ENCODE assay signal across 16 cellular contexts in genomic region chr2:239826376-239826775, GRCh38.
DNase-seq lines count a peak whose midpoint lies in the region; ATAC-seq and TF ChIP-seq lines count a peak whose summit lies in the region.
"Had no signal": no experiment of that assay in that cellular context is flagged by ENCODE, and none has a peak within 500 bp of the region (broad histone marks: within the 10 kb centered on the region; RNA-seq: fewer than 3 reads in every experiment).

No MANE protein-coding gene starts in this region.

- H3K36me3 Mint-ChIP-seq in natural killer cell treated with Interleukin-12 subunit alpha and Interleukin-12 subunit beta and Interleukin-15 and Interleukin-18, amount 100 ng/mL, for 72 hours, result no peaks in the 10 kb centered on the region
- H3K36me3 Mint-ChIP-seq in natural killer cell, result no peaks in the 10 kb centered on the region
- no peaks in the 10 kb centered on the region for H3K36me3 Mint-ChIP-seq in osteocyte (ENCODE audit: unreplicated experiment)
- no peaks in the 10 kb centered on the region for H3K36me3 Mint-ChIP-seq in activated CD4-positive, alpha-beta memory T cell treated with anti-CD3 and anti-CD28 coated beads for 36 hours
- H3K36me3 Mint-ChIP-seq: CD8-positive, alpha-beta memory T cell had no signal

- ATAC-seq in natural killer cell treated with Interleukin-12 subunit alpha and Interleukin-12 subunit beta and Interleukin-15 and Interleukin-18, amount 100 ng/mL, for 72 hours, result no peak
- ATAC-seq in natural killer cell (no peak), aorta (ENCODE audit: low FRiP score) (no peak), HG03354 (IDR thresholded peaks at IDR 0.05; ENCODE audit: poor library complexity, severe bottlenecking, unreplicated experiment) (no peak), psoas muscle (no peak)
- ATAC-seq: HepG2, Panc1 had no signal

- H3K4me3 Mint-ChIP-seq in natural killer cell treated with Interleukin-12 subunit alpha and Interleukin-12 subunit beta and Interleukin-15 and Interleukin-18, amount 100 ng/mL, for 72 hours, result no peak overlapping the region
- H3K4me3 Mint-ChIP-seq in natural killer cell (no peak overlapping the region), osteocyte (ENCODE audit: unreplicated experiment) (no peak overlapping the region)
- no peak overlapping the region for H3K4me3 Mint-ChIP-seq in activated CD4-positive, alpha-beta memory T cell treated with anti-CD3 and anti-CD28 coated beads for 36 hours
- H3K4me3 Mint-ChIP-seq: CD8-positive, alpha-beta memory T cell had no signal

- POLR2A ChIA-PET in activated CD4-positive, alpha-beta memory T cell treated with anti-CD3 and anti-CD28 coated beads for 36 hours (lab: Charles Lee), result no interaction called here

- WGBS in aorta, 2 donors, result 98 to 99% methylated on average over 13 of the region's 13 CpGs
- 96 to 97% (median 97%) methylated on average over 13 of the region's 13 CpGs for WGBS in psoas muscle, 3 donors

- H3K9me3 ChIP-seq in aorta (ENCODE audit: control insufficient read depth, low read length) (no peaks in the 10 kb centered on the region), psoas muscle (no peaks in the 10 kb centered on the region)

- intact Hi-C loops in natural killer cell (cut with micrococcal nuclease) (no loop called here), aorta (cut with DNase I) (no loop called here), psoas muscle (cut with DNase I) (no loop called here)
- intact Hi-C loops in activated CD4-positive, alpha-beta memory T cell treated with anti-CD3 and anti-CD28 coated beads for 36 hours (cut with micrococcal nuclease), result no loop called here

- H3K27me3 ChIP-seq in aorta (ENCODE audit: control insufficient read depth in 1 of 2, insufficient read depth in 2 of 2, low read length in 1 of 2), result no peaks in the 10 kb centered on the region
- H3K27me3 ChIP-seq in psoas muscle (ENCODE audit: insufficient read depth in 3 of 3, low read length in 2 of 3), result peaks cover 0 to 12% (median 3%) of the 10 kb centered on the region in 3 donors

- DNase-seq in natural killer cell treated with Interleukin-12 subunit alpha and Interleukin-12 subunit beta and Interleukin-15 and Interleukin-18, amount 100 ng/mL, for 72 hours (ENCODE audit: low spot score), result peak; percentile 23
- DNase-seq in natural killer cell (no peak), iPS-NIHi11 (ENCODE audit: low spot score) (peak; percentile 3), osteocyte (ENCODE audit: extremely low spot score, unreplicated experiment) (peak; percentile 70), aorta (peak; percentile 7 to 15), psoas muscle (no peak)
- no peak for DNase-seq in activated CD4-positive, alpha-beta memory T cell treated with anti-CD3 and anti-CD28 coated beads for 36 hours
- DNase-seq: ACHN, C1 segment of cervical spinal cord, KBM-7, NCI-H1105, NCI-H2081 had no signal

- H3K4me1 ChIP-seq in aorta (ENCODE audit: control insufficient read depth in 1 of 2, insufficient read depth in 2 of 2, low read length in 2 of 2) (no peaks in the 10 kb centered on the region), psoas muscle (no peaks in the 10 kb centered on the region)

- H3K27me3 Mint-ChIP-seq in natural killer cell treated with Interleukin-12 subunit alpha and Interleukin-12 subunit beta and Interleukin-15 and Interleukin-18, amount 100 ng/mL, for 72 hours, result peaks cover 6 to 10% of the 10 kb centered on the region in 2 donors
- peaks cover 11 to 15% of the 10 kb centered on the region in 2 donors for H3K27me3 Mint-ChIP-seq in natural killer cell (ENCODE audit: low read depth in 2 of 2)
- H3K27me3 Mint-ChIP-seq in osteocyte (ENCODE audit: unreplicated experiment), result no peaks in the 10 kb centered on the region
- peaks cover 2% of the 10 kb centered on the region for H3K27me3 Mint-ChIP-seq in activated CD4-positive, alpha-beta memory T cell treated with anti-CD3 and anti-CD28 coated beads for 36 hours

- H3K9me3 Mint-ChIP-seq in natural killer cell treated with Interleukin-12 subunit alpha and Interleukin-12 subunit beta and Interleukin-15 and Interleukin-18, amount 100 ng/mL, for 72 hours, result no peaks in the 10 kb centered on the region
- H3K9me3 Mint-ChIP-seq in natural killer cell (no peaks in the 10 kb centered on the region), osteocyte (ENCODE audit: unreplicated experiment) (peaks cover 29% of the 10 kb centered on the region)
- H3K9me3 Mint-ChIP-seq in activated CD4-positive, alpha-beta memory T cell treated with anti-CD3 and anti-CD28 coated beads for 36 hours, result no peaks in the 10 kb centered on the region
- H3K9me3 Mint-ChIP-seq: CD8-positive, alpha-beta memory T cell had no signal

- TF ChIP-seq CTCF in natural killer cell (IDR thresholded peaks at IDR 0.05) (no peak), osteocyte (IDR thresholded peaks at IDR 0.05) (no peak), psoas muscle (IDR thresholded peaks at IDR 0.05) (no peak)

- no peaks in the 10 kb centered on the region for H3K36me3 ChIP-seq in aorta (ENCODE audit: control insufficient read depth in 1 of 2, insufficient read depth in 2 of 2, low read length in 1 of 2)
- no peaks in the 10 kb centered on the region for H3K36me3 ChIP-seq in psoas muscle (ENCODE audit: insufficient read depth in 1 of 2, low read depth in 1 of 2)

- H3K27ac ChIP-seq in aorta (ENCODE audit: low read depth in 1 of 2, low read length in 2 of 2) (no peak overlapping the region), psoas muscle (no peak overlapping the region)

- H3K4me1 Mint-ChIP-seq in natural killer cell treated with Interleukin-12 subunit alpha and Interleukin-12 subunit beta and Interleukin-15 and Interleukin-18, amount 100 ng/mL, for 72 hours (ENCODE audit: low read depth in 2 of 2), result no peaks in the 10 kb centered on the region
- H3K4me1 Mint-ChIP-seq in natural killer cell (no peaks in the 10 kb centered on the region), osteocyte (ENCODE audit: unreplicated experiment) (no peaks in the 10 kb centered on the region)
- H3K4me1 Mint-ChIP-seq in activated CD4-positive, alpha-beta memory T cell treated with anti-CD3 and anti-CD28 coated beads for 36 hours (ENCODE audit: low read depth), result peaks cover 11% of the 10 kb centered on the region
- H3K4me1 Mint-ChIP-seq: CD8-positive, alpha-beta memory T cell had no signal

- no peak overlapping the region for H3K27ac Mint-ChIP-seq in natural killer cell treated with Interleukin-12 subunit alpha and Interleukin-12 subunit beta and Interleukin-15 and Interleukin-18, amount 100 ng/mL, for 72 hours
- H3K27ac Mint-ChIP-seq in natural killer cell, result no peak overlapping the region
- H3K27ac Mint-ChIP-seq in osteocyte (ENCODE audit: unreplicated experiment), result no peak overlapping the region
- no peak overlapping the region for H3K27ac Mint-ChIP-seq in activated CD4-positive, alpha-beta memory T cell treated with anti-CD3 and anti-CD28 coated beads for 36 hours
- H3K27ac Mint-ChIP-seq: CD8-positive, alpha-beta memory T cell had no signal

- CTCF ChIA-PET in activated CD4-positive, alpha-beta memory T cell treated with anti-CD3 and anti-CD28 coated beads for 36 hours (lab: Charles Lee), result no interaction called here

- no peak overlapping the region for H3K4me3 ChIP-seq in aorta (ENCODE audit: low read length in 2 of 2)
- H3K4me3 ChIP-seq in psoas muscle, result no peak overlapping the region

Comparison
In these comparisons a context has a peak if more than half of its experiments do, and no peak if none do; other contexts are left out.
1. DNase-seq: peak in natural killer cell treated with Interleukin-12 subunit alpha and Interleukin-12 subunit beta and Interleukin-15 and Interleukin-18, amount 100 ng/mL, for 72 hours (single experiment), iPS-NIHi11 (single experiment), osteocyte (single experiment) and aorta (2 of 2); none in natural killer cell (single experiment), activated CD4-positive, alpha-beta memory T cell treated with anti-CD3 and anti-CD28 coated beads for 36 hours (single experiment) and psoas muscle (0 of 2).